Comparison of ENCODE assay signal across 8 cellular contexts in genomic region chr6:24666616-24667377, GRCh38. TPM values are rescaled to one million over a fixed set of nuclear protein-coding genes. Genes with fewer than 3 reads are reported as not detected.
DNase-seq lines count a peak whose midpoint lies in the region; ATAC-seq and TF ChIP-seq lines count a peak whose summit lies in the region.

Gene ACOT13, plus strand, starts transcription at chr6:24667077. Its CDS starts 187 bp downstream, at chr6:24667264.
Gene TDP2, minus strand, starts transcription at chr6:24666899. Its CDS starts 37 bp downstream, at chr6:24666862.

- intact Hi-C loops in head of caudate nucleus (cut with DNase I) = loop anchor here (2.0 kb wide), 1 partner anchor 54 kb away; no protein-coding TSS in a partner anchor
- intact Hi-C loops in ovary (cut with DNase I) = no loop called here
- intact Hi-C loops in thyroid gland (cut with DNase I) = loop anchor here (5.0 kb wide), 1 partner anchor 56 kb away; no protein-coding TSS in a partner anchor

- TF ChIP-seq EP300 in ovary (IDR thresholded peaks at IDR 0.05) = peak; percentile 2

- peak; percentile 96 for ATAC-seq in HG02588 (IDR thresholded peaks at IDR 0.05; ENCODE audit: unreplicated experiment)
- peak; percentile 98 for ATAC-seq in SK-N-SH treated with all-trans-retinoic acid at 6 μM for 48 hours
- peak; percentile 95 to 98 for ATAC-seq in activated naive CD4-positive, alpha-beta T cell treated with anti-CD3 and anti-CD28 coated beads, Interleukin-2, amount 50 U/mL, for 72 hours

- peak; percentile 36 for TF ChIP-seq CTCF in GM10266 (IDR thresholded peaks at IDR 0.05; ENCODE audit: control insufficient read depth, insufficient read depth, low read depth, missing control alignments)
- peak; percentile 37 to 68 (median 41) for TF ChIP-seq CTCF in ovary (IDR thresholded peaks at IDR 0.05)
- TF ChIP-seq CTCF in thyroid gland (IDR thresholded peaks at IDR 0.05) = peak in 5 of 6 experiments; percentile 30 to 57 (median 49)

- H3K4me3 ChIP-seq in ovary = peak within 1 kb of the TSS; percentile 85
- peak within 1 kb of the TSS; percentile 64 to 82 (median 80) for H3K4me3 ChIP-seq in thyroid gland (replicated peaks in 1 of 3)

- H3K36me3 ChIP-seq in ovary (no peaks in the 10 kb centered on the region), thyroid gland (peaks cover 3 to 4% of the 10 kb centered on the region in 2 donors)

- peak within 1 kb of the TSS; percentile 97 to 99 for H3K27ac Mint-ChIP-seq in activated naive CD4-positive, alpha-beta T cell treated with anti-CD3 and anti-CD28 coated beads, Interleukin-2, amount 50 U/mL, for 72 hours

- H3K27me3 ChIP-seq in ovary = no peaks in the 10 kb centered on the region
- no peaks in the 10 kb centered on the region for H3K27me3 ChIP-seq in thyroid gland

- peaks cover 6% of the 10 kb centered on the region for H3K4me1 ChIP-seq in ovary (ENCODE audit: insufficient read depth)
- peaks cover 14 to 22% of the 10 kb centered on the region in 2 donors for H3K4me1 ChIP-seq in thyroid gland

- H3K9me3 ChIP-seq in ovary = no peaks in the 10 kb centered on the region
- no peaks in the 10 kb centered on the region for H3K9me3 ChIP-seq in thyroid gland

- H3K9me3 Mint-ChIP-seq in activated naive CD4-positive, alpha-beta T cell treated with anti-CD3 and anti-CD28 coated beads, Interleukin-2, amount 50 U/mL, for 72 hours = peaks cover 5 to 11% of the 10 kb centered on the region in 2 donors

- DNase-seq in GM10266 (ENCODE audit: extremely low spot score) (peak; percentile 90), NCI-H1092 (lab: John Stamatoyannopoulos, UW) (peak; percentile 94), head of caudate nucleus (peak; percentile 83 to 98 (median 94)), ovary (peak; percentile 94 to 97 (median 95)), thyroid gland (peak; percentile 95 to 96)
- peak; percentile 92 to 98 for DNase-seq in activated naive CD4-positive, alpha-beta T cell treated with anti-CD3 and anti-CD28 coated beads, Interleukin-2, amount 50 U/mL, for 72 hours (ENCODE audit: low spot score in 2 of 2)

- H3K27ac ChIP-seq in ovary (peak within 1 kb of the TSS; percentile 36 to 55), thyroid gland (peak within 1 kb of the TSS; percentile 74 to 86 (median 83))

- H3K36me3 Mint-ChIP-seq in activated naive CD4-positive, alpha-beta T cell treated with anti-CD3 and anti-CD28 coated beads, Interleukin-2, amount 50 U/mL, for 72 hours = peaks cover 54 to 70% of the 10 kb centered on the region in 2 donors

- 0 to 1% (median 0%) methylated on average over 57 to 62 of the region's 62 CpGs for WGBS in ovary, 3 donors
- 0 to 1% methylated on average over 18 to 34 of the region's 62 CpGs for WGBS in thyroid gland, 2 donors

- TF ChIP-seq POLR2A in ovary (IDR thresholded peaks at IDR 0.05) = peak; percentile 73
- TF ChIP-seq POLR2A in thyroid gland (IDR thresholded peaks at IDR 0.05) = peak in 1 of 2 donors; percentile 84

TF ChIP-seq in SK-N-SH treated with all-trans-retinoic acid at 6 μM for 48 hours, 23 proteins besides CTCF, POLR2A, EP300 and RAD21:
- TF ChIP-seq ZFP30 (CRISPR knock-in tag; IDR thresholded peaks at IDR 0.05) (no peak), ZC3H10 (CRISPR knock-in tag; IDR thresholded peaks at IDR 0.05) (no peak), TCF4 (CRISPR knock-in tag; IDR thresholded peaks at IDR 0.05; ENCODE audit: borderline replicate concordance) (no peak), ZFP3 (CRISPR knock-in tag; IDR thresholded peaks at IDR 0.05) (0 out of 2 replicates have a peak, but pooled peaks have one; percentile 21)

RNA-seq across cellular contexts. Expression of gene ACOT13, which starts in this region (rescaled TPM):
- total RNA-seq in activated naive CD4-positive, alpha-beta T cell treated with anti-CD3 and anti-CD28 coated beads, Interleukin-2, amount 50 U/mL, for 72 hours = 10 to 100 TPM; 25.0 to 30.3 TPM
- total RNA-seq in ovary (10 to 100 TPM in 3 of 7 donors, 1 to 10 TPM in 4; 3.4 to 11.9 (median 9.8) TPM), thyroid gland (10 to 100 TPM in 2 of 4 donors, 1 to 10 TPM in 2; 5.5 to 13.3 (median 8.6) TPM)
- polyA plus RNA-seq in ovary = 10 to 100 TPM in 1 of 2 donors, 1 to 10 TPM in 1; 6.3 to 32.2 TPM

RNA-seq across cellular contexts. Expression of gene TDP2, which starts in this region (rescaled TPM):
- 10 to 100 TPM; 46.0 to 60.2 TPM for total RNA-seq in activated naive CD4-positive, alpha-beta T cell treated with anti-CD3 and anti-CD28 coated beads, Interleukin-2, amount 50 U/mL, for 72 hours
- total RNA-seq in ovary (10 to 100 TPM; 22.4 to 31.0 (median 26.7) TPM), thyroid gland (10 to 100 TPM; 16.8 to 45.6 (median 28.1) TPM)
- polyA plus RNA-seq in ovary = 10 to 100 TPM; 26.7 to 29.8 TPM

Comparison
In these comparisons a context has a peak if more than half of its experiments do, and no peak if none do; other contexts are left out.
1. Peak in every context shown above with its lines: DNase-seq, ATAC-seq, H3K4me3 ChIP-seq and H3K27ac ChIP-seq.
2. intact Hi-C loops: an anchor here in head of caudate nucleus (2.0 kb wide) and thyroid gland (5.0 kb wide); none called in ovary.